ENCODE assay signal across 9 cellular contexts in the genomic region with DNA sequence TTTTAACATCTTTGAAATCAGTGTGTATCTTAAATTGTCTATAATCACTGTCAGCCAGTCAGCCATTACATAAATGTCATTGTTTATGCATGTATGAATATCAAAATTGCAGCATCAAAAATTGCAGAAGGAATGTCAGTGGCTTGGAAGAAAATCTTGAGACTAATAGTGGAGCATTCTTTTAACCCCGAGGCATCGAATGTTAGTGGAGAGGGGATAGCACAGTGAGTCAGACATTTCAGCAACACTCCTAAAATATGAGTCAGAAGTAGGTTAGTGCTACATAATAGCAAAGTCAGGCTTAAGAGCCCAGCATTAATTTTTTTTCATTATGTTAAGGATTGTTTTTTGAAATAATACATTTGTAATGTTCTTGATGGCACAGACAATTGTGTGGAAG. TPM values are rescaled to one million over a fixed set of nuclear protein-coding genes. Genes with fewer than 3 reads are reported as not detected.
DNase-seq lines count a peak whose midpoint lies in the region; ATAC-seq and TF ChIP-seq lines count a peak whose summit lies in the region.
"Had no signal": no experiment of that assay in that cellular context is flagged by ENCODE, and none has a peak within 500 bp of the region (broad histone marks: within the 10 kb centered on the region; RNA-seq: fewer than 3 reads in every experiment).

No MANE protein-coding gene starts in this region.

- H3K27me3 ChIP-seq in gastroesophageal sphincter (no peaks in the 10 kb centered on the region), BE2C (no peaks in the 10 kb centered on the region)

- WGBS in gastroesophageal sphincter (ENCODE audit: low coverage in 1 of 2), 2 donors = 9 to 26% methylated on average over 2 of the region's 2 CpGs

- TF ChIP-seq CTCF in gastroesophageal sphincter (IDR thresholded peaks at IDR 0.05) (no peak), mucosa of descending colon (IDR thresholded peaks at IDR 0.05) (no peak), BE2C (IDR thresholded peaks at IDR 0.05; ENCODE audit: low read depth, low read length) (no peak)

- ATAC-seq in gastroesophageal sphincter (peak; percentile 60), mucosa of descending colon (no peak)
- ATAC-seq: T-cell had no signal

- H3K4me3 ChIP-seq in gastroesophageal sphincter (no peak overlapping the region), mucosa of descending colon (no peak overlapping the region), BE2C (ENCODE audit: low read depth, low read length) (no peak overlapping the region)

- TF ChIP-seq POLR2A in gastroesophageal sphincter (IDR thresholded peaks at IDR 0.05) = no peak

- H3K36me3 ChIP-seq in gastroesophageal sphincter = no peaks in the 10 kb centered on the region
- H3K36me3 ChIP-seq in mucosa of descending colon (ENCODE audit: low read depth) = no peaks in the 10 kb centered on the region
- no peaks in the 10 kb centered on the region for H3K36me3 ChIP-seq in BE2C

- H3K27ac ChIP-seq in gastroesophageal sphincter = no peak overlapping the region

- DNase-seq in SIG-M5 treated with dmso at 0.1 percent for 504 hours (lab: John Stamatoyannopoulos, UW; ENCODE audit: unreplicated experiment) = peak; percentile 64
- no peak for DNase-seq in SIG-M5 (lab: John Stamatoyannopoulos, UW)
- DNase-seq in T1000 (lab: John Stamatoyannopoulos, UW) = peak; percentile 21
- DNase-seq in COR-L47 (lab: John Stamatoyannopoulos, UW) = no peak
- no peak for DNase-seq in stimulated activated CD4-positive, alpha-beta T cell treated with anti-CD3 and anti-CD28 coated beads, Interleukin-15, amount 100 ng/mL, for 24 hours
- no peak for DNase-seq in mucosa of descending colon
- no peak for DNase-seq in BE2C
- DNase-seq: T-cell had no signal

- intact Hi-C loops in mucosa of descending colon (cut with DNase I, micrococcal nuclease) = no loop called here

- no peaks in the 10 kb centered on the region for H3K9me3 ChIP-seq in gastroesophageal sphincter
- no peaks in the 10 kb centered on the region for H3K9me3 ChIP-seq in mucosa of descending colon
- no peaks in the 10 kb centered on the region for H3K9me3 ChIP-seq in BE2C

- TF ChIP-seq EP300 in gastroesophageal sphincter (IDR thresholded peaks at IDR 0.05) = no peak

- H3K4me1 ChIP-seq in gastroesophageal sphincter (no peaks in the 10 kb centered on the region), mucosa of descending colon (ENCODE audit: low read depth) (no peaks in the 10 kb centered on the region), BE2C (no peaks in the 10 kb centered on the region)

RNA-seq across cellular contexts. Expression of gene SNRPE, which starts 45.5 kb away (rescaled TPM):
- total RNA-seq in gastroesophageal sphincter = 10 to 100 TPM; 18.9 to 46.7 (median 28.5) TPM
- total RNA-seq in mucosa of descending colon = 10 to 100 TPM; 53.2 to 91.1 (median 53.5) TPM
- 381 TPM for polyA plus RNA-seq in BE2C (2012; ENCODE audit: insufficient read depth, insufficient read length, low read depth)

Comparison
In these comparisons a context has a peak if more than half of its experiments do, and no peak if none do; other contexts are left out.
1. DNase-seq: peak in SIG-M5 treated with dmso at 0.1 percent for 504 hours (single experiment) and T1000 (single experiment); none in SIG-M5 (single experiment), COR-L47 (single experiment), stimulated activated CD4-positive, alpha-beta T cell treated with anti-CD3 and anti-CD28 coated beads, Interleukin-15, amount 100 ng/mL, for 24 hours (single experiment), mucosa of descending colon (0 of 3) and BE2C (single experiment).